ENCODE assay signal across 8 cellular contexts in genomic region chr19:34732548-34733255, GRCh38. TPM values are rescaled to one million over a fixed set of nuclear protein-coding genes. Genes with fewer than 3 reads are reported as not detected.
DNase-seq lines count a peak whose midpoint lies in the region; ATAC-seq and TF ChIP-seq lines count a peak whose summit lies in the region.

No MANE protein-coding gene starts in this region.

- TF ChIP-seq POLR2A in tibial nerve (IDR thresholded peaks at IDR 0.05) = no peak

- no peak for ATAC-seq in activated naive CD8-positive, alpha-beta T cell treated with anti-CD3 and anti-CD28 coated beads, Interleukin-2, amount 10 ng/mL, durations not matched to agents 7 days and 5 days (ENCODE audit: low read depth)

- DNase-seq in activated CD4-positive, alpha-beta memory T cell treated with anti-CD3 and anti-CD28 coated beads for 36 hours = no peak
- no peak for DNase-seq in activated CD4-positive, alpha-beta memory T cell treated with anti-CD3 and anti-CD28 coated beads, Interleukin-2, amount 10 ng/mL, durations not matched to agents 7 days and 5 days
- DNase-seq in activated naive CD8-positive, alpha-beta T cell treated with anti-CD3 and anti-CD28 coated beads, Interleukin-2, amount 10 ng/mL, durations not matched to agents 7 days and 5 days = peak; percentile 33
- DNase-seq in tibial nerve (ENCODE audit: low spot score in 2 of 2) = no peak
- no peak for DNase-seq in GM20000 (ENCODE audit: low spot score)
- no peak for DNase-seq in AG08395 (ENCODE audit: low spot score)
- no peak for DNase-seq in NOMO-1 treated with DMSO at 0.1 percent for 48 hours (lab: John Stamatoyannopoulos, UW; ENCODE audit: unreplicated experiment)

- CTCF ChIA-PET in activated CD4-positive, alpha-beta memory T cell treated with anti-CD3 and anti-CD28 coated beads for 36 hours (lab: Charles Lee) = interaction anchor here (0.5 to 1.2 kb wide), 2 partner anchors 19 to 94 kb away, joined by 3 read pairs; no protein-coding TSS in a partner anchor
- CTCF ChIA-PET in activated CD4-positive, alpha-beta memory T cell treated with anti-CD3 and anti-CD28 coated beads, Interleukin-2, amount 10 ng/mL, durations not matched to agents 7 days and 5 days (lab: Charles Lee) = interaction anchor here (2.5 kb wide), 1 partner anchor 55 kb away, joined by 11 read pairs; the partner anchor contains the start of genes SCGB2B2 and ZNF302

- no peak for TF ChIP-seq CTCF in liver (IDR thresholded peaks at IDR 0.05; ENCODE audit: low read depth, low read length, missing input control)
- TF ChIP-seq CTCF in tibial nerve (IDR thresholded peaks at IDR 0.05) = no peak
- no peak for TF ChIP-seq CTCF in GM20000 (IDR thresholded peaks at IDR 0.05; ENCODE audit: extremely low read depth, missing control alignments)

- no peak for TF ChIP-seq EP300 in tibial nerve (IDR thresholded peaks at IDR 0.05)

- H3K9ac ChIP-seq in liver (ENCODE audit: low read depth in 1 of 2, low read length in 2 of 2) = peak overlapping the region in 1 of 2 donors; percentile 60

- peak overlapping the region; percentile 86 to 97 (median 91) for H3K4me3 ChIP-seq in liver (ENCODE audit: low read depth in 1 of 3, low read length in 3 of 3)
- peak overlapping the region; percentile 80 to 93 (median 88) for H3K4me3 ChIP-seq in tibial nerve

- H3K27ac ChIP-seq in liver (ENCODE audit: low read depth in 1 of 2, low read length in 2 of 2) = peak overlapping the region; percentile 23 to 98
- H3K27ac ChIP-seq in tibial nerve = peak overlapping the region; percentile 87 to 99 (median 98)

- POLR2A ChIA-PET in activated CD4-positive, alpha-beta memory T cell treated with anti-CD3 and anti-CD28 coated beads for 36 hours (lab: Charles Lee) = interaction anchor here (1.1 to 2.6 kb wide), 2 partner anchors 40 to 56 kb away, joined by 4 to 13 read pairs; partner anchors contain the start of genes SCGB2B2, ZNF302 and ZNF599
- POLR2A ChIA-PET in activated CD4-positive, alpha-beta memory T cell treated with anti-CD3 and anti-CD28 coated beads, Interleukin-2, amount 10 ng/mL, durations not matched to agents 7 days and 5 days (lab: Charles Lee) = interaction anchor here (0.7 to 1.9 kb wide), 2 partner anchors 40 to 55 kb away, joined by 3 to 21 read pairs; partner anchors contain the start of genes SCGB2B2 and ZNF302
- POLR2A ChIA-PET in activated naive CD8-positive, alpha-beta T cell treated with anti-CD3 and anti-CD28 coated beads, Interleukin-2, amount 10 ng/mL, durations not matched to agents 7 days and 5 days (lab: Charles Lee) = interaction anchor here (1.1 kb wide), 1 partner anchor 55 kb away, joined by 12 read pairs; the partner anchor contains the start of genes SCGB2B2 and ZNF302

- 61% methylated on average over 17 of the region's 17 CpGs for WGBS in liver
- 54 to 59% methylated on average over 12 to 16 of the region's 17 CpGs for WGBS in tibial nerve, 2 donors

- peaks cover 8% of the 10 kb centered on the region for H3K27me3 Mint-ChIP-seq in activated CD4-positive, alpha-beta memory T cell treated with anti-CD3 and anti-CD28 coated beads for 36 hours
- no peaks in the 10 kb centered on the region for H3K27me3 Mint-ChIP-seq in activated CD4-positive, alpha-beta memory T cell treated with anti-CD3 and anti-CD28 coated beads, Interleukin-2, amount 10 ng/mL, durations not matched to agents 7 days and 5 days
- H3K27me3 Mint-ChIP-seq in activated naive CD8-positive, alpha-beta T cell treated with anti-CD3 and anti-CD28 coated beads, Interleukin-2, amount 10 ng/mL, durations not matched to agents 7 days and 5 days = peaks cover 2% of the 10 kb centered on the region

- intact Hi-C loops in activated CD4-positive, alpha-beta memory T cell treated with anti-CD3 and anti-CD28 coated beads for 36 hours (cut with micrococcal nuclease) = loop anchor here (1.0 to 5.0 kb wide), 3 partner anchors 41 to 270 kb away; partner anchors contain the start of genes GRAMD1A, SCGB2B2, ZNF302 and ZNF599

- H3K36me3 ChIP-seq in liver (ENCODE audit: control insufficient read depth in 4 of 4, insufficient read depth in 3 of 4, low read depth in 1 of 4, low read length in 3 of 4) (peaks cover under 1 to 21% (median 17%) of the 10 kb centered on the region in 4 donors), tibial nerve (peaks cover 0 to 26% (median 0%) of the 10 kb centered on the region in 3 donors)

- H3K4me3 Mint-ChIP-seq in activated CD4-positive, alpha-beta memory T cell treated with anti-CD3 and anti-CD28 coated beads for 36 hours = peak overlapping the region; percentile 32
- H3K4me3 Mint-ChIP-seq in activated CD4-positive, alpha-beta memory T cell treated with anti-CD3 and anti-CD28 coated beads, Interleukin-2, amount 10 ng/mL, durations not matched to agents 7 days and 5 days = no peak overlapping the region
- H3K4me3 Mint-ChIP-seq in activated naive CD8-positive, alpha-beta T cell treated with anti-CD3 and anti-CD28 coated beads, Interleukin-2, amount 10 ng/mL, durations not matched to agents 7 days and 5 days = peak overlapping the region; percentile 48

- H3K9me3 Mint-ChIP-seq in activated CD4-positive, alpha-beta memory T cell treated with anti-CD3 and anti-CD28 coated beads for 36 hours = peaks cover 5% of the 10 kb centered on the region
- H3K9me3 Mint-ChIP-seq in activated CD4-positive, alpha-beta memory T cell treated with anti-CD3 and anti-CD28 coated beads, Interleukin-2, amount 10 ng/mL, durations not matched to agents 7 days and 5 days = peaks cover 8% of the 10 kb centered on the region
- peaks cover 6% of the 10 kb centered on the region for H3K9me3 Mint-ChIP-seq in activated naive CD8-positive, alpha-beta T cell treated with anti-CD3 and anti-CD28 coated beads, Interleukin-2, amount 10 ng/mL, durations not matched to agents 7 days and 5 days

- H3K36me3 Mint-ChIP-seq in activated CD4-positive, alpha-beta memory T cell treated with anti-CD3 and anti-CD28 coated beads for 36 hours = peaks cover 17% of the 10 kb centered on the region
- H3K36me3 Mint-ChIP-seq in activated CD4-positive, alpha-beta memory T cell treated with anti-CD3 and anti-CD28 coated beads, Interleukin-2, amount 10 ng/mL, durations not matched to agents 7 days and 5 days (ENCODE audit: low read depth) = peaks cover 12% of the 10 kb centered on the region
- H3K36me3 Mint-ChIP-seq in activated naive CD8-positive, alpha-beta T cell treated with anti-CD3 and anti-CD28 coated beads, Interleukin-2, amount 10 ng/mL, durations not matched to agents 7 days and 5 days = peaks cover 11% of the 10 kb centered on the region

- H3K4me1 ChIP-seq in liver (ENCODE audit: control insufficient read depth in 4 of 4, insufficient read depth in 4 of 4, low read length in 3 of 4) (peaks cover 5 to 18% (median 15%) of the 10 kb centered on the region in 4 donors), tibial nerve (peaks cover 0 to 29% (median 19%) of the 10 kb centered on the region in 4 donors)

- no peak for TF ChIP-seq RAD21 in liver (IDR thresholded peaks at IDR 0.05)

- H3K27ac Mint-ChIP-seq in activated CD4-positive, alpha-beta memory T cell treated with anti-CD3 and anti-CD28 coated beads for 36 hours = no peak overlapping the region
- no peak overlapping the region for H3K27ac Mint-ChIP-seq in activated CD4-positive, alpha-beta memory T cell treated with anti-CD3 and anti-CD28 coated beads, Interleukin-2, amount 10 ng/mL, durations not matched to agents 7 days and 5 days
- H3K27ac Mint-ChIP-seq in activated naive CD8-positive, alpha-beta T cell treated with anti-CD3 and anti-CD28 coated beads, Interleukin-2, amount 10 ng/mL, durations not matched to agents 7 days and 5 days = peak overlapping the region; percentile 51

- H3K9me3 ChIP-seq in liver (ENCODE audit: control insufficient read depth in 4 of 4, low read length in 3 of 4) (peaks cover 3 to 15% (median 8%) of the 10 kb centered on the region in 4 donors), tibial nerve (peaks cover 0 to 16% (median under 1%) of the 10 kb centered on the region in 4 donors)

- peaks cover 19% of the 10 kb centered on the region for H3K4me1 Mint-ChIP-seq in activated CD4-positive, alpha-beta memory T cell treated with anti-CD3 and anti-CD28 coated beads for 36 hours (ENCODE audit: low read depth)
- H3K4me1 Mint-ChIP-seq in activated CD4-positive, alpha-beta memory T cell treated with anti-CD3 and anti-CD28 coated beads, Interleukin-2, amount 10 ng/mL, durations not matched to agents 7 days and 5 days = peaks cover 26% of the 10 kb centered on the region
- peaks cover 19% of the 10 kb centered on the region for H3K4me1 Mint-ChIP-seq in activated naive CD8-positive, alpha-beta T cell treated with anti-CD3 and anti-CD28 coated beads, Interleukin-2, amount 10 ng/mL, durations not matched to agents 7 days and 5 days

- no peaks in the 10 kb centered on the region for H3K27me3 ChIP-seq in liver (ENCODE audit: control insufficient read depth in 4 of 4, insufficient read depth in 4 of 4, low read length in 3 of 4)
- H3K27me3 ChIP-seq in tibial nerve = no peaks in the 10 kb centered on the region

RNA-seq across cellular contexts. Expression of gene ZNF181, which starts 1.3 kb away (rescaled TPM):
- total RNA-seq in activated CD4-positive, alpha-beta memory T cell treated with anti-CD3 and anti-CD28 coated beads for 36 hours = 1 to 10 TPM; 4.2 to 4.6 TPM
- 1 to 10 TPM; 4.2 to 4.7 TPM for total RNA-seq in activated CD4-positive, alpha-beta memory T cell treated with anti-CD3 and anti-CD28 coated beads, Interleukin-2, amount 10 ng/mL, durations not matched to agents 7 days and 5 days
- total RNA-seq in activated naive CD8-positive, alpha-beta T cell treated with anti-CD3 and anti-CD28 coated beads, Interleukin-2, amount 10 ng/mL, durations not matched to agents 7 days and 5 days = 10 to 100 TPM; 10.6 to 11.4 TPM
- total RNA-seq in liver (10 to 100 TPM in 1 of 2 donors, 1 to 10 TPM in 1; 9.6 to 15.2 TPM), tibial nerve (10 to 100 TPM; 16.8 to 47.2 (median 27.0) TPM)
- polyA plus RNA-seq in liver = 10 to 100 TPM in 1 of 2 donors, 1 to 10 TPM in 1; 8.9 to 10.4 TPM

RNA-seq across cellular contexts. Expression of gene ZNF599, which starts 40.3 kb away (rescaled TPM):
- 1 to 10 TPM; 3.2 to 3.7 TPM for total RNA-seq in activated CD4-positive, alpha-beta memory T cell treated with anti-CD3 and anti-CD28 coated beads for 36 hours
- 1 to 10 TPM; 4.1 to 4.9 TPM for total RNA-seq in activated CD4-positive, alpha-beta memory T cell treated with anti-CD3 and anti-CD28 coated beads, Interleukin-2, amount 10 ng/mL, durations not matched to agents 7 days and 5 days
- total RNA-seq in activated naive CD8-positive, alpha-beta T cell treated with anti-CD3 and anti-CD28 coated beads, Interleukin-2, amount 10 ng/mL, durations not matched to agents 7 days and 5 days = 1 to 10 TPM; 6.1 to 6.9 TPM
- total RNA-seq in liver = 1 to 10 TPM; 2.1 to 2.6 TPM
- polyA plus RNA-seq in liver = 1 to 10 TPM; 1.5 to 2.1 TPM
- 10 to 100 TPM; 10.2 to 13.3 (median 11.1) TPM for total RNA-seq in tibial nerve

RNA-seq across cellular contexts. Expression of gene ZNF302, which starts 55.2 kb away (rescaled TPM):
- 10 to 100 TPM; 16.5 to 16.6 TPM for total RNA-seq in activated CD4-positive, alpha-beta memory T cell treated with anti-CD3 and anti-CD28 coated beads for 36 hours
- 10 to 100 TPM; 18.4 to 20.3 TPM for total RNA-seq in activated CD4-positive, alpha-beta memory T cell treated with anti-CD3 and anti-CD28 coated beads, Interleukin-2, amount 10 ng/mL, durations not matched to agents 7 days and 5 days
- total RNA-seq in activated naive CD8-positive, alpha-beta T cell treated with anti-CD3 and anti-CD28 coated beads, Interleukin-2, amount 10 ng/mL, durations not matched to agents 7 days and 5 days = 10 to 100 TPM; 28.2 to 31.2 TPM
- total RNA-seq in liver (10 to 100 TPM; 11.4 to 18.6 TPM), tibial nerve (10 to 100 TPM; 27.0 to 47.3 (median 36.4) TPM)
- 10 to 100 TPM in 1 of 2 donors, 1 to 10 TPM in 1; 5.8 to 15.9 TPM for polyA plus RNA-seq in liver

RNA-seq across cellular contexts. Expression of gene SCGB2B2, which starts 55.7 kb away (rescaled TPM):
- total RNA-seq in activated CD4-positive, alpha-beta memory T cell treated with anti-CD3 and anti-CD28 coated beads for 36 hours = under 1 TPM; 0.38 to 0.46 TPM
- total RNA-seq in activated CD4-positive, alpha-beta memory T cell treated with anti-CD3 and anti-CD28 coated beads, Interleukin-2, amount 10 ng/mL, durations not matched to agents 7 days and 5 days = under 1 TPM; 0.40 to 0.58 TPM
- under 1 TPM; 0.26 to 0.67 TPM for total RNA-seq in activated naive CD8-positive, alpha-beta T cell treated with anti-CD3 and anti-CD28 coated beads, Interleukin-2, amount 10 ng/mL, durations not matched to agents 7 days and 5 days
- total RNA-seq in liver (under 1 TPM; 0.09 to 0.50 TPM), tibial nerve (1 to 10 TPM in 2 of 4 donors, under 1 TPM in 2; 0.21 to 1.4 (median 0.71) TPM)
- polyA plus RNA-seq in liver = under 1 TPM in 1 of 2 donors, not detected in 1; 0.25 TPM
